ENCODE assay signal across 19 cellular contexts in genomic region chr1:224640587-224640986, GRCh38.
"Had no signal": no experiment of that assay in that cellular context is flagged by ENCODE, and none has a peak within 500 bp of the region (broad histone marks: within the 10 kb centered on the region; RNA-seq: fewer than 3 reads in every experiment).

No MANE protein-coding gene starts in this region.

- H3K9me3 ChIP-seq: colonic mucosa, left lung, mucosa of descending colon, ovary, right lobe of liver had no signal

- ATAC-seq: activated CD4-positive, CD25-positive, alpha-beta regulatory T cell treated with anti-CD3 and anti-CD28 coated beads, Interleukin-2, amount 50 U/mL, for 24 hours; activated CD8-positive, alpha-beta T cell treated with anti-CD3 and anti-CD28 coated beads, Interleukin-2, amount 10 ng/mL, durations not matched to agents 7 days and 5 days; activated naive CD8-positive, alpha-beta T cell treated with anti-CD3 and anti-CD28 coated beads, Interleukin-2, amount 50 U/mL, for 24 hours; activated T-cell treated with anti-CD3 and anti-CD28 coated beads, Interleukin-2, amount 50 U/mL, for 4 hours; left lung; right lobe of liver had no signal

- H3K27me3 ChIP-seq: brain microvascular endothelial cell, colonic mucosa, left lung, ovary, right lobe of liver had no signal

- H3K4me2 ChIP-seq: smooth muscle cell had no signal

- H3K27ac ChIP-seq: brain microvascular endothelial cell, colonic mucosa, left lung, ovary, right lobe of liver had no signal

- H3K4me3 ChIP-seq: colonic mucosa, left lung, mucosa of descending colon, ovary, right lobe of liver, smooth muscle cell had no signal

- DNase-seq: activated CD4-positive, alpha-beta T cell treated with anti-CD3 and anti-CD28 coated beads, Interleukin-2, amount 10 ng/mL, durations not matched to agents 7 days and 5 days; activated CD8-positive, alpha-beta T cell treated with anti-CD3 and anti-CD28 coated beads, Interleukin-2, amount 10 ng/mL, durations not matched to agents 7 days and 5 days; activated effector memory CD4-positive, alpha-beta T cell treated with Interleukin-2 at 50 U/mL for 16 hours; activated naive CD8-positive, alpha-beta T cell treated with anti-CD3 and anti-CD28 coated beads, Interleukin-2, amount 50 U/mL, for 24 hours; activated T-cell treated with anti-CD3 and anti-CD28 coated beads, Interleukin-2, amount 50 U/mL, for 4 hours; anterior cingulate cortex; brain microvascular endothelial cell; colonic mucosa; kidney; left lung; naive B cell; ovary; right lobe of liver; stimulated activated CD4-positive, alpha-beta T cell treated with anti-CD3 and anti-CD28 coated beads, Interleukin-4, amount 100 ng/mL, for 1 hour; T-helper 1 cell; T1000 had no signal

- H3K36me3 ChIP-seq: brain microvascular endothelial cell, colonic mucosa, left lung, ovary, right lobe of liver had no signal

- H3K4me1 ChIP-seq: colonic mucosa, left lung, right lobe of liver had no signal
